In genomic region chr2:55169915-55170314, GRCh38 we compare ENCODE assay signal across 23 cellular contexts.
"Had no signal": no experiment of that assay in that cellular context is flagged by ENCODE, and none has a peak within 500 bp of the region (broad histone marks: within the 10 kb centered on the region; RNA-seq: fewer than 3 reads in every experiment).

No MANE protein-coding gene starts in this region.

- H3K27ac ChIP-seq: gastrocnemius medialis, left lung, SJSA1, skin epidermis, suprapubic skin, upper lobe of right lung had no signal

- FAIRE-seq: bronchial epithelial cell, keratinocyte had no signal

- H3K36me3 ChIP-seq: gastrocnemius medialis, left lung, SJSA1, suprapubic skin, upper lobe of right lung had no signal

- H3K9me3 ChIP-seq: gastrocnemius medialis, left lung, SJSA1, suprapubic skin, upper lobe of right lung had no signal

- H3K27ac Mint-ChIP-seq: activated CD4-positive, alpha-beta T cell treated with anti-CD3 and anti-CD28 coated beads, Interleukin-2, amount 10 ng/mL, durations not matched to agents 7 days and 5 days; activated CD8-positive, alpha-beta T cell treated with anti-CD3 and anti-CD28 coated beads, Interleukin-2, amount 10 ng/mL, durations not matched to agents 7 days and 5 days; activated T-cell treated with anti-CD3 and anti-CD28 coated beads, Interleukin-2, amount 50 U/mL, for 24 hours; activated T-helper 2 cell treated with anti-CD3 and anti-CD28 coated beads, Interferon-gamma antibody, Interleukin-2, Interleukin-4, amounts not matched to agents 10 μg/mL and 5 μg/mL and 100 μg/mL, durations not matched to agents 14 hours and 24 hours and 36 hours; nephron progenitor cell; T-cell had no signal

- H3K36me3 Mint-ChIP-seq: T-cell had no signal

- DNase-seq: activated CD4-positive, alpha-beta T cell treated with anti-CD3 and anti-CD28 coated beads, Interleukin-2, amount 10 ng/mL, durations not matched to agents 7 days and 5 days; activated CD8-positive, alpha-beta T cell treated with anti-CD3 and anti-CD28 coated beads, Interleukin-2, amount 10 ng/mL, durations not matched to agents 7 days and 5 days; activated naive CD4-positive, alpha-beta T cell treated with Interleukin-2 at 50 U/mL for 16 hours; activated T-cell treated with anti-CD3 and anti-CD28 coated beads, Interleukin-2, amount 50 U/mL, for 24 hours; anterior cingulate cortex; gastrocnemius medialis; head of caudate nucleus; left lung; midbrain; nephron progenitor cell; nucleus accumbens; right cardiac atrium; stimulated activated naive CD8-positive, alpha-beta T cell treated with anti-CD3 and anti-CD28 coated beads, Interleukin-15, Interleukin-2, amounts not matched to agents 100 U/mL and 50 U/mL, for 24 hours; T-cell; T-helper 9 cell; upper lobe of right lung had no signal

- H3K27me3 ChIP-seq: gastrocnemius medialis, left lung, SJSA1, suprapubic skin, upper lobe of right lung had no signal

- H3K4me3 ChIP-seq: gastrocnemius medialis, left lung, SJSA1, skin epidermis, suprapubic skin, upper lobe of right lung had no signal

- H3K9me3 Mint-ChIP-seq: activated CD4-positive, alpha-beta T cell treated with anti-CD3 and anti-CD28 coated beads, Interleukin-2, amount 10 ng/mL, durations not matched to agents 7 days and 5 days; activated T-cell treated with anti-CD3 and anti-CD28 coated beads, Interleukin-2, amount 50 U/mL, for 24 hours; activated T-helper 2 cell treated with anti-CD3 and anti-CD28 coated beads, Interferon-gamma antibody, Interleukin-2, Interleukin-4, amounts not matched to agents 10 μg/mL and 5 μg/mL and 100 μg/mL, durations not matched to agents 14 hours and 24 hours and 36 hours; nephron progenitor cell; T-cell had no signal

- ATAC-seq: activated CD4-positive, CD25-positive, alpha-beta regulatory T cell treated with anti-CD3 and anti-CD28 coated beads, Interleukin-2, amount 50 U/mL, for 24 hours; activated CD8-positive, alpha-beta T cell treated with anti-CD3 and anti-CD28 coated beads, Interleukin-2, amount 10 ng/mL, durations not matched to agents 7 days and 5 days; gastrocnemius medialis; left lung; right cardiac atrium; stimulated activated naive CD8-positive, alpha-beta T cell treated with anti-CD3 and anti-CD28 coated beads, Interleukin-15, Interleukin-2, amounts not matched to agents 100 U/mL and 50 U/mL, for 24 hours; T-cell; upper lobe of right lung had no signal
